ENCODE assay signal across 29 cellular contexts in genomic region chr12:70927356-70927755, GRCh38. TPM values are rescaled to one million over a fixed set of nuclear protein-coding genes. Genes with fewer than 3 reads are reported as not detected.
"Had no signal": no experiment of that assay in that cellular context is flagged by ENCODE, and none has a peak within 500 bp of the region (broad histone marks: within the 10 kb centered on the region; RNA-seq: fewer than 3 reads in every experiment).

No MANE protein-coding gene starts in this region.

- DNase-seq: colonic mucosa; cortex of kidney; dermis blood vessel endothelial cell; dorsolateral prefrontal cortex; effector CD4-positive, alpha-beta T cell; effector CD8-positive, alpha-beta T cell; effector memory CD4-positive, alpha-beta T cell; effector memory CD8-positive, alpha-beta T cell; endodermal cell; erythroblast; esophagus squamous epithelium; foreskin fibroblast; foreskin keratinocyte; foreskin melanocyte; gastrocnemius medialis; glutamatergic neuron; head of caudate nucleus; heart left ventricle; heart right ventricle had no signal

- H2AFZ ChIP-seq: hepatocyte had no signal

- FAIRE-seq: endometrium, endothelial cell of umbilical vein, frontal cortex had no signal

- ATAC-seq: effector memory CD8-positive, alpha-beta T cell; esophagus mucosa; foreskin keratinocyte; gastrocnemius medialis; gastroesophageal sphincter; heart left ventricle; heart right ventricle had no signal

- H3K27me3 ChIP-seq: colonic mucosa, dorsolateral prefrontal cortex, esophagus muscularis mucosa, esophagus squamous epithelium, foreskin keratinocyte, gastrocnemius medialis, heart left ventricle had no signal

- H3K9me3 ChIP-seq: colonic mucosa, esophagus muscularis mucosa, esophagus squamous epithelium, gastrocnemius medialis, gastroesophageal sphincter, heart left ventricle, heart right ventricle had no signal

- H3K27ac ChIP-seq: colonic mucosa, coronary artery, dorsolateral prefrontal cortex, epithelial cell of prostate, esophagus muscularis mucosa, esophagus squamous epithelium, foreskin keratinocyte, gastrocnemius medialis, gastroesophageal sphincter, heart left ventricle, heart right ventricle, hepatocyte had no signal

- H3K36me3 ChIP-seq: colonic mucosa, esophagus muscularis mucosa, esophagus squamous epithelium, gastrocnemius medialis, gastroesophageal sphincter, heart left ventricle, heart right ventricle had no signal

- H3K4me3 ChIP-seq: colonic mucosa, coronary artery, dorsolateral prefrontal cortex, esophagus muscularis mucosa, esophagus squamous epithelium, gastrocnemius medialis, gastroesophageal sphincter, heart left ventricle, heart right ventricle, hepatocyte had no signal

- H3K4me1 ChIP-seq: colonic mucosa, esophagus muscularis mucosa, esophagus squamous epithelium, foreskin keratinocyte, gastrocnemius medialis, gastroesophageal sphincter, heart left ventricle, heart right ventricle had no signal

- H3K4me2 ChIP-seq: hepatocyte had no signal

- H3K79me2 ChIP-seq: hepatocyte had no signal

RNA-seq across cellular contexts. Expression of gene PTPRR, which starts 6.8 kb away (rescaled TPM):
- total RNA-seq: dermis blood vessel endothelial cell, esophagus mucosa, fibroblast of villous mesenchyme had no signal
